Comparison of ENCODE assay signal across 8 cellular contexts in the genomic region with DNA sequence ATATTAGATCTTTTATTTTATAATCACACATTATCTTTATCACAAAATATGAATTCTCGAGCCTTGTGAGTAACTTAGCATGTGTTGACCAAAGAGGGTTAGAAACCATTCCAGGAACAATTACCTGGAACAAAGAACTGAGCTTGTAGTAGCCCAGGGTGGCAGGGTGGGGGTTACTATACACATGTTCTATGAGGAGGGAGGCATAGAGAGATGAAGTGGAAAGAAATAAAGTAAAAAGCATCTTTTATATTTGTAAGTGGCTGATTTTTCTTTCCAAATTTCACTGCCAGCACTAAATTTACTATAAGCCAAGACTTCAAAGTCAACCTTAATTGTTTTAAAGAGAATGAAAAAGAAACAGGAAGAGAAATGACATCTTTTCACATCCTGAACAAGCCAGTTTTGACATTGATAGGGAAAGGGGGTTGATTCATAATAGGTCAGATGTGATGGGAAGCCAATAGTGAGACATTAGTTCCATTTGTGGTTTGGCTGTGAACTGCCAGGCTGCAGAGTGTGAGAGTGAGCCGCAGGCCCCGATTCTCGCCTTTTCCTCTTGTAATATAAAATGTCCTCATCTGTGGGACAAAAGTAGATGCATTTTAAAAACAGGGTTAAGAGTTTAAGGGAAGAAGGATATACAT. TPM values are rescaled to one million over a fixed set of nuclear protein-coding genes. Genes with fewer than 3 reads are reported as not detected.
DNase-seq lines count a peak whose midpoint lies in the region; ATAC-seq lines count a peak whose summit lies in the region.

No MANE protein-coding gene starts in this region.

- H3K9me3 Mint-ChIP-seq in activated CD8-positive, alpha-beta memory T cell treated with anti-CD3 and anti-CD28 coated beads, Interleukin-2, amount 10 ng/mL, durations not matched to agents 7 days and 5 days (ENCODE audit: low read depth): no peaks in the 10 kb centered on the region

- H3K4me3 Mint-ChIP-seq in activated CD8-positive, alpha-beta memory T cell treated with anti-CD3 and anti-CD28 coated beads, Interleukin-2, amount 10 ng/mL, durations not matched to agents 7 days and 5 days: peak overlapping the region; percentile 65

- H3K27ac Mint-ChIP-seq in activated CD8-positive, alpha-beta memory T cell treated with anti-CD3 and anti-CD28 coated beads, Interleukin-2, amount 10 ng/mL, durations not matched to agents 7 days and 5 days: peak overlapping the region; percentile 99

- no peaks in the 10 kb centered on the region for H3K27me3 Mint-ChIP-seq in activated CD8-positive, alpha-beta memory T cell treated with anti-CD3 and anti-CD28 coated beads, Interleukin-2, amount 10 ng/mL, durations not matched to agents 7 days and 5 days

- peak; percentile 68 for ATAC-seq in GM19324 (IDR thresholded peaks at IDR 0.05; ENCODE audit: low FRiP score, unreplicated experiment)
- peak; percentile 94 for ATAC-seq in HG03175 (IDR thresholded peaks at IDR 0.05; ENCODE audit: unreplicated experiment)
- ATAC-seq in activated CD8-positive, alpha-beta memory T cell treated with anti-CD3 and anti-CD28 coated beads, Interleukin-2, amount 10 ng/mL, durations not matched to agents 7 days and 5 days: peak; percentile 96

- CTCF ChIA-PET in activated CD8-positive, alpha-beta memory T cell treated with anti-CD3 and anti-CD28 coated beads, Interleukin-2, amount 10 ng/mL, durations not matched to agents 7 days and 5 days (lab: Charles Lee): interaction anchor here (1.0 to 3.2 kb wide), 9 partner anchors 9 to 56 kb away, joined by 3 to 29 read pairs (median 10); partner anchors contain the start of gene MYB

- H3K4me1 Mint-ChIP-seq in activated CD8-positive, alpha-beta memory T cell treated with anti-CD3 and anti-CD28 coated beads, Interleukin-2, amount 10 ng/mL, durations not matched to agents 7 days and 5 days: peaks cover 51% of the 10 kb centered on the region

- DNase-seq in activated CD8-positive, alpha-beta memory T cell treated with anti-CD3 and anti-CD28 coated beads, Interleukin-2, amount 10 ng/mL, durations not matched to agents 7 days and 5 days: peak; percentile 85
- DNase-seq in stimulated activated CD4-positive, alpha-beta T cell treated with anti-CD3 and anti-CD28 coated beads, Interleukin-1b, Interleukin-23, amount 100 ng/mL, for 4 hours (ENCODE audit: low read depth in 2 of 2): peak; percentile 34 to 39
- DNase-seq in NCI-H1436 treated with DMSO at 0.1 percent for 48 hours (lab: John Stamatoyannopoulos, UW): no peak
- DNase-seq in GOT3 (lab: John Stamatoyannopoulos, UW): no peak
- DNase-seq in dermis blood vessel endothelial cell: no peak
- no peak for DNase-seq in SHP77 treated with DMSO at 0.1 percent for 48 hours (lab: John Stamatoyannopoulos, UW)

- H3K36me3 Mint-ChIP-seq in activated CD8-positive, alpha-beta memory T cell treated with anti-CD3 and anti-CD28 coated beads, Interleukin-2, amount 10 ng/mL, durations not matched to agents 7 days and 5 days: peaks cover 19% of the 10 kb centered on the region

RNA-seq across cellular contexts. Expression of gene MYB, which starts 52.7 kb away (rescaled TPM):
- 10 to 100 TPM; 47.0 to 73.6 TPM for total RNA-seq in activated CD8-positive, alpha-beta memory T cell treated with anti-CD3 and anti-CD28 coated beads, Interleukin-2, amount 10 ng/mL, durations not matched to agents 7 days and 5 days
- total RNA-seq in dermis blood vessel endothelial cell: 0.17 and 0.19 TPM in 2 replicates

Comparison
In these comparisons a context has a peak if more than half of its experiments do, and no peak if none do; other contexts are left out.
1. DNase-seq: peak in activated CD8-positive, alpha-beta memory T cell treated with anti-CD3 and anti-CD28 coated beads, Interleukin-2, amount 10 ng/mL, durations not matched to agents 7 days and 5 days (single experiment) and stimulated activated CD4-positive, alpha-beta T cell treated with anti-CD3 and anti-CD28 coated beads, Interleukin-1b, Interleukin-23, amount 100 ng/mL, for 4 hours (2 of 2); none in NCI-H1436 treated with DMSO at 0.1 percent for 48 hours (single experiment), GOT3 (single experiment), dermis blood vessel endothelial cell (single experiment) and SHP77 treated with DMSO at 0.1 percent for 48 hours (single experiment).
2. RNA of gene MYB, which starts 52.7 kb away (total RNA-seq): 47.0 to 73.6 TPM in activated CD8-positive, alpha-beta memory T cell treated with anti-CD3 and anti-CD28 coated beads, Interleukin-2, amount 10 ng/mL, durations not matched to agents 7 days and 5 days; 0.17 to 0.19 TPM in dermis blood vessel endothelial cell; every median in the first group is over 10 times any median in the second.
3. Peak in every context shown above with its lines, with median percentiles within 50 percentile points of each other: ATAC-seq.